In genomic region chr5:38441730-38442573, GRCh38 we compare ENCODE assay signal across 8 cellular contexts.
DNase-seq lines count a peak whose midpoint lies in the region; ATAC-seq, FAIRE-seq and TF ChIP-seq lines count a peak whose summit lies in the region.

No MANE protein-coding gene starts in this region.

- no peaks in the 10 kb centered on the region for H4K20me1 ChIP-seq in SK-N-SH (ENCODE audit: insufficient read depth)

- H3K79me2 ChIP-seq in SK-N-SH (ENCODE audit: insufficient read depth) = no peaks in the 10 kb centered on the region

- no peaks in the 10 kb centered on the region for H3K27me3 ChIP-seq in SK-N-SH (ENCODE audit: insufficient read depth)
- H3K27me3 ChIP-seq in uterus = no peaks in the 10 kb centered on the region

- no peak for TF ChIP-seq EP300 in SK-N-SH (IDR thresholded peaks at IDR 0.05; ENCODE audit: borderline replicate concordance in 1 of 2, low read depth in 1 of 2, low read length in 1 of 2)

- H3K4me2 ChIP-seq in SK-N-SH = no peak overlapping the region

- no peaks in the 10 kb centered on the region for H3K9me3 ChIP-seq in SK-N-SH
- no peaks in the 10 kb centered on the region for H3K9me3 ChIP-seq in uterus

- no peaks in the 10 kb centered on the region for H3K9me2 ChIP-seq in SK-N-SH

- H2AFZ ChIP-seq in SK-N-SH (ENCODE audit: low read depth) = no peak overlapping the region

- peak; percentile 99 for ATAC-seq in HG02763 (IDR thresholded peaks at IDR 0.05; ENCODE audit: unreplicated experiment)

- no peak overlapping the region for H3K9ac ChIP-seq in SK-N-SH

- no peak overlapping the region for H3K27ac Mint-ChIP-seq in activated naive CD4-positive, alpha-beta T cell treated with anti-CD3 and anti-CD28 coated beads, Interleukin-2, amount 10 ng/mL, durations not matched to agents 7 days and 5 days

- peak; percentile 97 for TF ChIP-seq CTCF in SK-N-SH (IDR thresholded peaks at IDR 0.05)
- peak; percentile 95 to 98 (median 96) for TF ChIP-seq CTCF in uterus (IDR thresholded peaks at IDR 0.05)

- no peaks in the 10 kb centered on the region for H3K36me3 ChIP-seq in SK-N-SH (replicated peaks in 1 of 2; ENCODE audit: control insufficient read depth in 1 of 2, insufficient read depth in 2 of 2, low read length in 1 of 2)
- no peaks in the 10 kb centered on the region for H3K36me3 ChIP-seq in uterus

- peak; percentile 55 for DNase-seq in GM12892 (ENCODE audit: insufficient read length)
- DNase-seq in NCI-H128 (lab: John Stamatoyannopoulos, UW; ENCODE audit: unreplicated experiment) = peak; percentile 94
- DNase-seq in SK-N-SH = peak; percentile 86
- DNase-seq in activated naive CD4-positive, alpha-beta T cell treated with anti-CD3 and anti-CD28 coated beads, Interleukin-2, amount 10 ng/mL, durations not matched to agents 7 days and 5 days = peak; percentile 89
- DNase-seq in head of caudate nucleus = peak; percentile 74 to 98 (median 93)
- DNase-seq in posterior vena cava (ENCODE audit: low spot score) = peak; percentile 94
- DNase-seq in uterus = peak; percentile 89 to 93

- peak; percentile 79 for FAIRE-seq in GM12892 (lab: Jason Lieb, UNC)

- no peak overlapping the region for H3K4me3 Mint-ChIP-seq in activated naive CD4-positive, alpha-beta T cell treated with anti-CD3 and anti-CD28 coated beads, Interleukin-2, amount 10 ng/mL, durations not matched to agents 7 days and 5 days

- TF ChIP-seq RAD21 in SK-N-SH (IDR thresholded peaks at IDR 0.05; ENCODE audit: low read length) = peak; percentile 99

- POLR2A ChIA-PET in SK-N-SH (lab: Yijun Ruan, JAX) = interaction anchor here (0.7 kb wide), 1 partner anchor 368 kb away, joined by 3 read pairs; no protein-coding TSS in a partner anchor

- 24% methylated on average over 7 of the region's 7 CpGs for WGBS in SK-N-SH (ENCODE audit: low lambda C conversion rate)

- TF ChIP-seq POLR2A in GM12892 (IDR thresholded peaks at IDR 0.05; ENCODE audit: low read depth, low read length) = no peak
- TF ChIP-seq POLR2A in uterus (IDR thresholded peaks at IDR 0.05) = no peak

- H3K4me1 ChIP-seq in SK-N-SH (ENCODE audit: control insufficient read depth in 1 of 2, insufficient read depth in 2 of 2, low read depth in 1 of 2, low read length in 1 of 2) (no peaks in the 10 kb centered on the region), uterus (no peaks in the 10 kb centered on the region)

- H3K4me3 ChIP-seq in SK-N-SH (ENCODE audit: low read depth in 2 of 2, low read length in 1 of 2) (no peak overlapping the region; a peak in 1 of 4 replicates), uterus (no peak overlapping the region)

- no peaks in the 10 kb centered on the region for H3K9me3 Mint-ChIP-seq in activated naive CD4-positive, alpha-beta T cell treated with anti-CD3 and anti-CD28 coated beads, Interleukin-2, amount 10 ng/mL, durations not matched to agents 7 days and 5 days

- intact Hi-C loops in head of caudate nucleus (cut with DNase I) (loop anchor here (5.0 to 10.0 kb wide), 2 partner anchors 233 to 365 kb away; no protein-coding TSS in a partner anchor), posterior vena cava (cut with DNase I) (loop anchor here (5.0 to 10.0 kb wide), 2 partner anchors 113 to 225 kb away; partner anchors contain the start of gene LIFR (in 1 of the 2)), uterus (cut with DNase I; ENCODE audit: low total_unique reads) (no loop called here)

- H3K27me3 Mint-ChIP-seq in activated naive CD4-positive, alpha-beta T cell treated with anti-CD3 and anti-CD28 coated beads, Interleukin-2, amount 10 ng/mL, durations not matched to agents 7 days and 5 days = peaks cover 63% of the 10 kb centered on the region

- no peaks in the 10 kb centered on the region for H3K36me3 Mint-ChIP-seq in activated naive CD4-positive, alpha-beta T cell treated with anti-CD3 and anti-CD28 coated beads, Interleukin-2, amount 10 ng/mL, durations not matched to agents 7 days and 5 days

- H3F3A ChIP-seq in SK-N-SH (replicated peaks; ENCODE audit: insufficient read depth) = no peaks in the 10 kb centered on the region

- CTCF ChIA-PET in SK-N-SH (lab: Yijun Ruan, JAX) = interaction anchor here (0.5 to 5.7 kb wide), 143 partner anchors 10 to 720 kb away, joined by 3 to 338 read pairs (median 4); no protein-coding TSS in a partner anchor
- CTCF ChIA-PET in activated naive CD4-positive, alpha-beta T cell treated with anti-CD3 and anti-CD28 coated beads, Interleukin-2, amount 10 ng/mL, durations not matched to agents 7 days and 5 days (lab: Charles Lee) = interaction anchor here (0.6 to 3.9 kb wide), 57 partner anchors 8 to 1130 kb away, joined by 3 to 74 read pairs (median 4); no protein-coding TSS in a partner anchor

- H3K27ac ChIP-seq in SK-N-SH (ENCODE audit: low read depth in 2 of 2, low read length in 1 of 2) (no peak overlapping the region), uterus (no peak overlapping the region)

- no peaks in the 10 kb centered on the region for H3K4me1 Mint-ChIP-seq in activated naive CD4-positive, alpha-beta T cell treated with anti-CD3 and anti-CD28 coated beads, Interleukin-2, amount 10 ng/mL, durations not matched to agents 7 days and 5 days

TF ChIP-seq in SK-N-SH, 30 proteins besides CTCF, POLR2A, EP300 and RAD21:
- TF ChIP-seq SMC3 (IDR thresholded peaks at IDR 0.05; ENCODE audit: low read depth, low read length) (peak; percentile 100), MXI1 (IDR thresholded peaks at IDR 0.05; ENCODE audit: low read depth, low read length) (0 out of 2 replicates have a peak, but pooled peaks have one; percentile 19), MEF2A (IDR thresholded peaks at IDR 0.05; ENCODE audit: borderline replicate concordance, low read depth) (no peak), TAF1 (IDR thresholded peaks at IDR 0.05; ENCODE audit: borderline replicate concordance, low read depth, low read length) (no peak), RCOR1 (IDR thresholded peaks at IDR 0.05; ENCODE audit: low read length) (peak; percentile 58; the same call in 1 of the 2 replicates), NRF1 (IDR thresholded peaks at IDR 0.05; ENCODE audit: low read depth, low read length) (peak; percentile 40), RFX5 (IDR thresholded peaks at IDR 0.05; ENCODE audit: low read length) (0 out of 2 replicates have a peak, but pooled peaks have one; percentile 42)
